ENCODE assay signal across 13 cellular contexts in genomic region chr3:42698911-42699230, GRCh38. TPM values are rescaled to one million over a fixed set of nuclear protein-coding genes. Genes with fewer than 3 reads are reported as not detected.
DNase-seq lines count a peak whose midpoint lies in the region; ATAC-seq and TF ChIP-seq lines count a peak whose summit lies in the region.
"Had no signal": no experiment of that assay in that cellular context is flagged by ENCODE, and none has a peak within 500 bp of the region (broad histone marks: within the 10 kb centered on the region; RNA-seq: fewer than 3 reads in every experiment).

No MANE protein-coding gene starts in this region.

- no peak for TF ChIP-seq CTCF in type B pancreatic cell (conservative IDR thresholded peaks at IDR 0.05)

- no peaks in the 10 kb centered on the region for H3K4me1 Mint-ChIP-seq in activated naive CD4-positive, alpha-beta T cell treated with anti-CD3 and anti-CD28 coated beads for 36 hours (ENCODE audit: low read depth)
- H3K4me1 Mint-ChIP-seq in activated CD8-positive, alpha-beta T cell treated with anti-CD3 and anti-CD28 coated beads, Interleukin-2, amount 10 ng/mL, durations not matched to agents 7 days and 5 days (ENCODE audit: low read depth): peaks cover 13% of the 10 kb centered on the region
- H3K4me1 Mint-ChIP-seq in memory B cell (peaks cover 5% of the 10 kb centered on the region), type B pancreatic cell (ENCODE audit: unreplicated experiment) (no peaks in the 10 kb centered on the region)

- no peak overlapping the region for H3K4me3 Mint-ChIP-seq in activated naive CD4-positive, alpha-beta T cell treated with anti-CD3 and anti-CD28 coated beads for 36 hours
- no peak overlapping the region for H3K4me3 Mint-ChIP-seq in activated CD8-positive, alpha-beta T cell treated with anti-CD3 and anti-CD28 coated beads, Interleukin-2, amount 10 ng/mL, durations not matched to agents 7 days and 5 days
- no peak overlapping the region for H3K4me3 Mint-ChIP-seq in memory B cell
- no peak overlapping the region for H3K4me3 Mint-ChIP-seq in type B pancreatic cell

- H3K36me3 Mint-ChIP-seq in activated naive CD4-positive, alpha-beta T cell treated with anti-CD3 and anti-CD28 coated beads for 36 hours (ENCODE audit: low read depth): no peaks in the 10 kb centered on the region
- H3K36me3 Mint-ChIP-seq in activated CD8-positive, alpha-beta T cell treated with anti-CD3 and anti-CD28 coated beads, Interleukin-2, amount 10 ng/mL, durations not matched to agents 7 days and 5 days (ENCODE audit: low read depth): no peaks in the 10 kb centered on the region
- H3K36me3 Mint-ChIP-seq in memory B cell (no peaks in the 10 kb centered on the region), type B pancreatic cell (no peaks in the 10 kb centered on the region)

- no peak for ATAC-seq in activated CD8-positive, alpha-beta T cell treated with anti-CD3 and anti-CD28 coated beads, Interleukin-2, amount 10 ng/mL, durations not matched to agents 7 days and 5 days
- peak; percentile 24 for ATAC-seq in memory B cell (ENCODE audit: low read depth)

- CTCF ChIA-PET in activated naive CD4-positive, alpha-beta T cell treated with anti-CD3 and anti-CD28 coated beads for 36 hours (lab: Charles Lee): no interaction called here
- CTCF ChIA-PET in activated CD8-positive, alpha-beta T cell treated with anti-CD3 and anti-CD28 coated beads, Interleukin-2, amount 10 ng/mL, durations not matched to agents 7 days and 5 days (lab: Charles Lee): interaction anchor here (0.7 to 1.2 kb wide), 2 partner anchors 34 to 46 kb away, joined by 3 read pairs; no protein-coding TSS in a partner anchor

- intact Hi-C loops in activated naive CD4-positive, alpha-beta T cell treated with anti-CD3 and anti-CD28 coated beads for 36 hours (cut with micrococcal nuclease): no loop called here

- POLR2A ChIA-PET in activated CD8-positive, alpha-beta T cell treated with anti-CD3 and anti-CD28 coated beads, Interleukin-2, amount 10 ng/mL, durations not matched to agents 7 days and 5 days (lab: Charles Lee): no interaction called here

- H3K9me3 Mint-ChIP-seq in activated naive CD4-positive, alpha-beta T cell treated with anti-CD3 and anti-CD28 coated beads for 36 hours: no peaks in the 10 kb centered on the region
- no peaks in the 10 kb centered on the region for H3K9me3 Mint-ChIP-seq in activated CD8-positive, alpha-beta T cell treated with anti-CD3 and anti-CD28 coated beads, Interleukin-2, amount 10 ng/mL, durations not matched to agents 7 days and 5 days (ENCODE audit: insufficient read depth)
- H3K9me3 Mint-ChIP-seq in memory B cell (no peaks in the 10 kb centered on the region), type B pancreatic cell (no peaks in the 10 kb centered on the region)

- DNase-seq in activated naive CD4-positive, alpha-beta T cell treated with Interleukin-2 at 50 U/mL for 16 hours: peak; percentile 11
- DNase-seq in activated naive CD4-positive, alpha-beta T cell treated with anti-CD3 and anti-CD28 coated beads for 36 hours: no peak
- DNase-seq in activated CD8-positive, alpha-beta T cell treated with anti-CD3 and anti-CD28 coated beads, Interleukin-2, amount 10 ng/mL, durations not matched to agents 7 days and 5 days: peak; percentile 37
- DNase-seq in memory B cell (ENCODE audit: low spot score in 2 of 2) (no peak), type B pancreatic cell (ENCODE audit: extremely low spot score, unreplicated experiment) (peak; percentile 57), NCI-H1417 treated with DMSO at 0.1 percent for 48 hours (lab: John Stamatoyannopoulos, UW) (no peak), Ammon's horn (ENCODE audit: low spot score) (no peak)
- DNase-seq in effector CD8-positive, alpha-beta T cell (lab: John Stamatoyannopoulos, UW): no peak
- DNase-seq: effector memory CD4-positive, alpha-beta T cell; kidney; NCI-H1105 treated with DMSO at 0.1 percent for 48 hours; uterus had no signal

- no peaks in the 10 kb centered on the region for H3K27me3 Mint-ChIP-seq in activated naive CD4-positive, alpha-beta T cell treated with anti-CD3 and anti-CD28 coated beads for 36 hours (ENCODE audit: low read depth)
- H3K27me3 Mint-ChIP-seq in activated CD8-positive, alpha-beta T cell treated with anti-CD3 and anti-CD28 coated beads, Interleukin-2, amount 10 ng/mL, durations not matched to agents 7 days and 5 days (ENCODE audit: low read depth): no peaks in the 10 kb centered on the region
- H3K27me3 Mint-ChIP-seq in memory B cell: peaks cover 22% of the 10 kb centered on the region
- H3K27me3 Mint-ChIP-seq in type B pancreatic cell: peaks cover 18% of the 10 kb centered on the region

- H3K27ac Mint-ChIP-seq in activated naive CD4-positive, alpha-beta T cell treated with anti-CD3 and anti-CD28 coated beads for 36 hours: no peak overlapping the region
- no peak overlapping the region for H3K27ac Mint-ChIP-seq in activated CD8-positive, alpha-beta T cell treated with anti-CD3 and anti-CD28 coated beads, Interleukin-2, amount 10 ng/mL, durations not matched to agents 7 days and 5 days
- H3K27ac Mint-ChIP-seq in memory B cell (no peak overlapping the region), type B pancreatic cell (no peak overlapping the region)

RNA-seq across cellular contexts. Expression of gene HHATL, which starts 3.7 kb away (rescaled TPM):
- not detected for total RNA-seq in activated naive CD4-positive, alpha-beta T cell treated with anti-CD3 and anti-CD28 coated beads for 36 hours
- total RNA-seq in activated CD8-positive, alpha-beta T cell treated with anti-CD3 and anti-CD28 coated beads, Interleukin-2, amount 10 ng/mL, durations not matched to agents 7 days and 5 days: not detected
- total RNA-seq in type B pancreatic cell (ENCODE audit: low replicate concordance): not detected in 2 replicates
- total RNA-seq: kidney had no signal

RNA-seq across cellular contexts. Expression of gene KLHL40, which starts 13.5 kb away (rescaled TPM):
- total RNA-seq in activated naive CD4-positive, alpha-beta T cell treated with anti-CD3 and anti-CD28 coated beads for 36 hours: not detected
- not detected for total RNA-seq in activated CD8-positive, alpha-beta T cell treated with anti-CD3 and anti-CD28 coated beads, Interleukin-2, amount 10 ng/mL, durations not matched to agents 7 days and 5 days
- total RNA-seq in type B pancreatic cell (ENCODE audit: low replicate concordance): 0.12 TPM in 1 of 2 replicates, not detected in the other
- total RNA-seq: kidney, ovary, uterus had no signal

RNA-seq across cellular contexts. Expression of gene ZBTB47, which starts 45.4 kb away (rescaled TPM):
- 1 to 10 TPM in 1 of 2 experiments, under 1 TPM in 1; 0.55 to 1.0 TPM for total RNA-seq in activated naive CD4-positive, alpha-beta T cell treated with anti-CD3 and anti-CD28 coated beads for 36 hours
- under 1 TPM; 0.18 to 0.34 TPM for total RNA-seq in activated CD8-positive, alpha-beta T cell treated with anti-CD3 and anti-CD28 coated beads, Interleukin-2, amount 10 ng/mL, durations not matched to agents 7 days and 5 days
- total RNA-seq in type B pancreatic cell (ENCODE audit: low replicate concordance): 8.1 and 9.0 TPM in 2 replicates

Comparison
In these comparisons a context has a peak if more than half of its experiments do, and no peak if none do; other contexts are left out.
1. DNase-seq: peak in activated naive CD4-positive, alpha-beta T cell treated with Interleukin-2 at 50 U/mL for 16 hours (single experiment), activated CD8-positive, alpha-beta T cell treated with anti-CD3 and anti-CD28 coated beads, Interleukin-2, amount 10 ng/mL, durations not matched to agents 7 days and 5 days (single experiment) and type B pancreatic cell (single experiment); none in activated naive CD4-positive, alpha-beta T cell treated with anti-CD3 and anti-CD28 coated beads for 36 hours (single experiment), memory B cell (0 of 2), NCI-H1417 treated with DMSO at 0.1 percent for 48 hours (single experiment), effector CD8-positive, alpha-beta T cell (single experiment) and Ammon's horn (single experiment).